Comparison of ENCODE assay signal across 9 cellular contexts in the genomic region with DNA sequence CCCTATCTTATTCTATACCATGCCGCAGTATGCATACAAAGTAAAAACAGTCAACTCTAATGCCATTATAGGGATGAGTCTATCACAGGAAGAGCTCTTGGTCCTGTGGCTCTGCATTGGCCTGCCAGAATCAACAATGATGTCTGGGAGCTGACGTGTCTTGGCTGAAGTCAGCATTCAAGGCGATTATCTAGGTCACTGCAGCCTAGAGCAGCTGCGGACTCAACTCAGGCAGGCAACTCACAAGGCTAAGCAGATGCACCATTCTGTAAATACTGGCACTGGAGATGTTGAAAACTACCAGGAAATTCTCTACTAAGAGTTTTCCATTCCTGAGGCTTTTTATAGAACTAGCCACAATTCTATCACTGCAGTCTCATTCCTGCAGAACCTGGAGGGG. TPM values are rescaled to one million over a fixed set of nuclear protein-coding genes. Genes with fewer than 3 reads are reported as not detected.
DNase-seq lines count a peak whose midpoint lies in the region; ATAC-seq and TF ChIP-seq lines count a peak whose summit lies in the region.
"Had no signal": no experiment of that assay in that cellular context is flagged by ENCODE, and none has a peak within 500 bp of the region (broad histone marks: within the 10 kb centered on the region; RNA-seq: fewer than 3 reads in every experiment).

No MANE protein-coding gene starts in this region.

- H3K79me2 ChIP-seq in smooth muscle cell (ENCODE audit: low read depth): no peaks in the 10 kb centered on the region

- ATAC-seq in left colon (peak; percentile 34), GM21737 (IDR thresholded peaks at IDR 0.05; ENCODE audit: unreplicated experiment) (no peak)

- H4K20me1 ChIP-seq in smooth muscle cell (ENCODE audit: low read depth): no peaks in the 10 kb centered on the region

- H3K27me3 ChIP-seq in smooth muscle cell (ENCODE audit: low read depth): no peaks in the 10 kb centered on the region

- H3F3A ChIP-seq in smooth muscle cell (ENCODE audit: low read depth): peaks cover 10% of the 10 kb centered on the region

- H3K4me1 ChIP-seq in smooth muscle cell (ENCODE audit: low read depth): peaks cover 13% of the 10 kb centered on the region

- peak overlapping the region; percentile 50 for H3K9ac ChIP-seq in smooth muscle cell (ENCODE audit: low read depth)

- H3K9me3 ChIP-seq in smooth muscle cell (replicated peaks; ENCODE audit: low read depth): no peaks in the 10 kb centered on the region

- intact Hi-C loops in left colon (cut with DNase I, micrococcal nuclease): no loop called here

- no peak for TF ChIP-seq CTCF in smooth muscle cell (IDR thresholded peaks at IDR 0.05; ENCODE audit: borderline replicate concordance, insufficient read depth, poor library complexity, severe bottlenecking)

- H3K36me3 ChIP-seq in smooth muscle cell (ENCODE audit: low read depth): no peaks in the 10 kb centered on the region

- 8% methylated on average over 4 of the region's 4 CpGs for WGBS in smooth muscle cell (ENCODE audit: low lambda C conversion rate)

- DNase-seq in HT1080 (ENCODE audit: low read depth): peak; percentile 83
- DNase-seq in cerebellum (ENCODE audit: low spot score): peak; percentile 80
- DNase-seq in left colon: peak; percentile 16 to 78
- DNase-seq in smooth muscle cell (lab: John Stamatoyannopoulos, UW; ENCODE audit: unreplicated experiment): no peak
- DNase-seq in activated T-cell treated with anti-CD3 and anti-CD28 coated beads for 4 hours: no peak
- no peak for DNase-seq in HuH-7 (ENCODE audit: low spot score)
- no peak for DNase-seq in stimulated activated CD4-positive, alpha-beta T cell treated with anti-CD3 and anti-CD28 coated beads, Interleukin-2, amount 100 ng/mL, for 48 hours

- no peak overlapping the region for H3K4me3 ChIP-seq in smooth muscle cell

- H3K4me2 ChIP-seq in smooth muscle cell: peak overlapping the region; percentile 66

- peak overlapping the region; percentile 40 for H2AFZ ChIP-seq in smooth muscle cell (ENCODE audit: low read depth)

- H3K27ac ChIP-seq in smooth muscle cell (ENCODE audit: low read depth): peak overlapping the region; percentile 94
- H3K27ac ChIP-seq: epithelial cell of prostate had no signal

RNA-seq across cellular contexts. Expression of a gene that starts 13.3 kb away (rescaled TPM):
- not detected in 2 replicates for total RNA-seq in HT1080 (2014; rRNA removed; shearing (Covaris generic))
- polyA plus RNA-seq in HT1080 (2015; cell fraction: cytosol; rRNA removed): 0.48 TPM in 1 of 2 replicates, not detected in the other
- 0.22 TPM in 1 of 2 replicates, not detected in the other for polyA plus RNA-seq in HT1080 (2015; cell fraction: nucleus; rRNA removed)
- total RNA-seq in cerebellum: 0.82 TPM
- total RNA-seq in left colon: under 1 TPM; 0.31 to 0.49 TPM
- total RNA-seq in smooth muscle cell: 0.27 TPM in 1 of 2 replicates, not detected in the other
- polyA plus RNA-seq in smooth muscle cell: 0.54 TPM in 1 of 2 replicates, not detected in the other

RNA-seq across cellular contexts. Expression of a gene that starts 23.0 kb away (rescaled TPM):
- total RNA-seq in HT1080 (2014; rRNA removed; shearing (Covaris generic)): 2.5 and 4.0 TPM in 2 replicates
- polyA plus RNA-seq in HT1080 (2015; cell fraction: cytosol; rRNA removed): 4.3 and 6.0 TPM in 2 replicates
- polyA plus RNA-seq in HT1080 (2015; cell fraction: nucleus; rRNA removed): 5.5 and 5.8 TPM in 2 replicates
- total RNA-seq in cerebellum: 4.0 TPM
- under 1 TPM; 0.55 to 0.84 TPM for total RNA-seq in left colon
- 0.45 and 6.8 TPM in 2 replicates for total RNA-seq in smooth muscle cell
- 3.6 and 8.2 TPM in 2 replicates for polyA plus RNA-seq in smooth muscle cell

RNA-seq across cellular contexts. Expression of a gene that starts 49.7 kb away (rescaled TPM):
- not detected in 2 replicates for total RNA-seq in HT1080 (2014; rRNA removed; shearing (Covaris generic))
- not detected in 2 replicates for polyA plus RNA-seq in HT1080 (2015; cell fraction: cytosol; rRNA removed)
- not detected in 2 replicates for polyA plus RNA-seq in HT1080 (2015; cell fraction: nucleus; rRNA removed)
- total RNA-seq in cerebellum (not detected), left colon (under 1 TPM; 0.37 to 0.45 TPM), smooth muscle cell (0.04 TPM in 1 of 2 replicates, not detected in the other)
- polyA plus RNA-seq in smooth muscle cell: 0.13 and 0.77 TPM in 2 replicates

Comparison
In these comparisons a context has a peak if more than half of its experiments do, and no peak if none do; other contexts are left out.
1. DNase-seq: peak in HT1080 (single experiment), cerebellum (single experiment) and left colon (2 of 2); none in smooth muscle cell (single experiment), activated T-cell treated with anti-CD3 and anti-CD28 coated beads for 4 hours (single experiment), HuH-7 (single experiment) and stimulated activated CD4-positive, alpha-beta T cell treated with anti-CD3 and anti-CD28 coated beads, Interleukin-2, amount 100 ng/mL, for 48 hours (0 of 2).